In genomic region chr11:60370811-60371297, GRCh38 we compare ENCODE assay signal across 13 cellular contexts. TPM values are rescaled to one million over a fixed set of nuclear protein-coding genes. Genes with fewer than 3 reads are reported as not detected.
DNase-seq lines count a peak whose midpoint lies in the region; ATAC-seq, FAIRE-seq and TF ChIP-seq lines count a peak whose summit lies in the region.
"Had no signal": no experiment of that assay in that cellular context is flagged by ENCODE, and none has a peak within 500 bp of the region (broad histone marks: within the 10 kb centered on the region; RNA-seq: fewer than 3 reads in every experiment).

No MANE protein-coding gene starts in this region.

- no TSS peak for BruUV-seq in HepG2 (replicated peaks; lab: Mats Ljungman, UMichigan)

- no peak overlapping the region for H3K9ac ChIP-seq in HepG2 (ENCODE audit: insufficient read depth, low read depth, low read length)

- peaks cover 11% of the 10 kb centered on the region for H3K4me1 ChIP-seq in HepG2 (ENCODE audit: insufficient read depth, low read length)

- in situ Hi-C loops in HepG2 (cut with HindIII; ENCODE audit: extremely low pct_ligation_motif_present, low pct_unique_long_range_greater_than_20kb) = no loop called here

- no peak for TF ChIP-seq EP300 in HepG2 (IDR thresholded peaks at IDR 0.05; ENCODE audit: low read depth in 2 of 2, low read length in 2 of 2)
- no peak for TF ChIP-seq EP300 in HepG2 (CRISPR knock-in tag; IDR thresholded peaks at IDR 0.05; ENCODE audit: borderline replicate concordance)

- no peak overlapping the region for H2AFZ ChIP-seq in HepG2 (ENCODE audit: low read length)

- H4K20me1 ChIP-seq in HepG2 (ENCODE audit: insufficient read depth, low read length) = no peaks in the 10 kb centered on the region

- ATAC-seq in HepG2 (peak; percentile 34; the same call in 1 of the 3 replicates), HG03095 (IDR thresholded peaks at IDR 0.05; ENCODE audit: unreplicated experiment) (no peak)

- no peak overlapping the region for H3K4me2 ChIP-seq in HepG2 (ENCODE audit: low read depth, low read length)

- CTCF ChIA-PET in HepG2 (lab: Yijun Ruan, JAX; ENCODE audit: low intra/inter-chr PET ratio, low total read pairs) = no interaction called here

- no peak for TF ChIP-seq POLR2A in HepG2 (IDR thresholded peaks at IDR 0.05; ENCODE audit: insufficient read depth in 1 of 2, low read depth in 2 of 2, low read length in 2 of 2)

- TF ChIP-seq RAD21 in HepG2 (CRISPR knock-in tag; IDR thresholded peaks at IDR 0.05) = no peak

- H3K9me3 ChIP-seq in HepG2 (ENCODE audit: low read length) = no peaks in the 10 kb centered on the region

- H3K36me3 ChIP-seq in HepG2 (replicated peaks in 1 of 2; ENCODE audit: control insufficient read depth in 1 of 2, insufficient read depth in 2 of 2, low read length in 2 of 2) = no peaks in the 10 kb centered on the region

- 2% methylated on average over 5 of the region's 5 CpGs for WGBS in HepG2 (ENCODE audit: low lambda C conversion rate)

- H3K27ac ChIP-seq in HepG2 (ENCODE audit: extremely low read length, insufficient read depth, low read length) = no peak overlapping the region
- H3K27ac ChIP-seq in substantia nigra (ENCODE audit: low read depth, low read length, poor library complexity, severe bottlenecking) = no peak overlapping the region
- H3K27ac ChIP-seq: skin epidermis had no signal

- intact Hi-C loops in HepG2 (cut with micrococcal nuclease; ENCODE audit: unreplicated experiment) = no loop called here

- TF ChIP-seq CTCF in HepG2 (CRISPR knock-in tag; IDR thresholded peaks at IDR 0.05) = no peak

- peaks cover 0 to 10% of the 10 kb centered on the region in 2 experiments; a peak in 3 of 5 replicates for H3K27me3 ChIP-seq in HepG2 (ENCODE audit: control insufficient read depth in 1 of 2, insufficient read depth in 2 of 2, low read length in 2 of 2)

- FAIRE-seq in HepG2 (lab: Jason Lieb, UNC) = no peak

- POLR2A ChIA-PET in HepG2 (lab: Yijun Ruan, JAX) = no interaction called here

- DNase-seq in COLO668 (lab: John Stamatoyannopoulos, UW; ENCODE audit: unreplicated experiment) (peak; percentile 33), NCI-H1105 (lab: John Stamatoyannopoulos, UW) (peak; percentile 88), SHP77 treated with DMSO at 0.1 percent for 48 hours (lab: John Stamatoyannopoulos, UW) (peak; percentile 83), HepG2 (ENCODE audit: low spot score) (peak; percentile 27), substantia nigra (lab: John Stamatoyannopoulos, UW) (no peak), NCI-H1048 (lab: John Stamatoyannopoulos, UW) (no peak)
- DNase-seq in central memory CD4-positive, alpha-beta T cell = no peak
- DNase-seq: activated T-cell treated with anti-CD3 and anti-CD28 coated beads, Interleukin-2, amount 50 U/mL, for 1 hour; amygdala; EL had no signal

- H3K4me3 ChIP-seq in HepG2 (replicated peaks in 1 of 3; ENCODE audit: insufficient read depth in 1 of 3, low read depth in 2 of 3, low read length in 3 of 3) = no peak overlapping the region
- H3K4me3 ChIP-seq: skin epidermis had no signal

- H3K79me2 ChIP-seq in HepG2 (ENCODE audit: insufficient read depth, low read length) = no peaks in the 10 kb centered on the region

RNA-seq across cellular contexts. Expression of gene MS4A7, which starts 7.5 kb away (rescaled TPM):
- not detected in 2 replicates for total RNA-seq in HepG2 (2016; rRNA removed; fragmentation: Illumina TruSeq; extraction: Trizol)
- total RNA-seq in HepG2 (2016; cell fraction: cytosol; rRNA removed; fragmentation: Illumina TruSeq; extraction: Trizol; ENCODE audit: low read depth) = not detected in 2 replicates
- not detected in 2 replicates for total RNA-seq in HepG2 (2016; cell fraction: insoluble cytoplasmic fraction; rRNA removed; fragmentation: Illumina TruSeq; extraction: Trizol)
- not detected in 2 replicates for total RNA-seq in HepG2 (2016; cell fraction: membrane; rRNA removed; fragmentation: Illumina TruSeq; extraction: Trizol)
- not detected in 2 replicates for total RNA-seq in HepG2 (2016; cell fraction: nucleus; rRNA removed; fragmentation: Illumina TruSeq; extraction: Trizol)
- not detected in 2 replicates for polyA plus RNA-seq in HepG2 (2011; rRNA removed)
- polyA plus RNA-seq in HepG2 (2011; cell fraction: cytosol; rRNA removed) = not detected in 2 replicates
- polyA plus RNA-seq in HepG2 (2011; cell fraction: nucleus; rRNA removed) = not detected in 2 replicates
- not detected in 2 replicates for polyA plus RNA-seq in HepG2 (2012)
- not detected in 2 replicates for polyA plus RNA-seq in HepG2 (2016; cell fraction: cytosol; fragmentation: Illumina TruSeq; extraction: Trizol; ENCODE audit: low read depth)
- polyA plus RNA-seq in HepG2 (2016; cell fraction: insoluble cytoplasmic fraction; fragmentation: Illumina TruSeq; extraction: Trizol; ENCODE audit: low read depth) = not detected in 2 replicates
- not detected in 2 replicates for polyA plus RNA-seq in HepG2 (2016; cell fraction: membrane; fragmentation: Illumina TruSeq; extraction: Trizol; ENCODE audit: low read depth)
- not detected in 2 replicates for polyA plus RNA-seq in HepG2 (2016; cell fraction: nucleus; fragmentation: Illumina TruSeq; extraction: Trizol; ENCODE audit: insufficient read depth, low read depth)
- not detected in 2 replicates for polyA minus RNA-seq in HepG2 (2011; rRNA and poly(A)+ RNA removed; ENCODE audit: low replicate concordance)
- not detected in 2 replicates for polyA minus RNA-seq in HepG2 (2011; cell fraction: cytosol; rRNA and poly(A)+ RNA removed)
- not detected in 2 replicates for polyA minus RNA-seq in HepG2 (2011; cell fraction: nucleus; rRNA and poly(A)+ RNA removed)

RNA-seq across cellular contexts. Expression of gene MS4A14, which starts 25.4 kb away (rescaled TPM):
- not detected in 2 replicates for total RNA-seq in HepG2 (2016; rRNA removed; fragmentation: Illumina TruSeq; extraction: Trizol)
- total RNA-seq in HepG2 (2016; cell fraction: cytosol; rRNA removed; fragmentation: Illumina TruSeq; extraction: Trizol; ENCODE audit: low read depth) = not detected in 2 replicates
- total RNA-seq in HepG2 (2016; cell fraction: insoluble cytoplasmic fraction; rRNA removed; fragmentation: Illumina TruSeq; extraction: Trizol) = not detected in 2 replicates
- not detected in 2 replicates for total RNA-seq in HepG2 (2016; cell fraction: membrane; rRNA removed; fragmentation: Illumina TruSeq; extraction: Trizol)
- not detected in 2 replicates for total RNA-seq in HepG2 (2016; cell fraction: nucleus; rRNA removed; fragmentation: Illumina TruSeq; extraction: Trizol)
- polyA plus RNA-seq in HepG2 (2011; rRNA removed) = not detected in 2 replicates
- not detected in 2 replicates for polyA plus RNA-seq in HepG2 (2011; cell fraction: cytosol; rRNA removed)
- polyA plus RNA-seq in HepG2 (2011; cell fraction: nucleus; rRNA removed) = not detected in 2 replicates
- polyA plus RNA-seq in HepG2 (2012) = not detected in 2 replicates
- polyA plus RNA-seq in HepG2 (2016; cell fraction: cytosol; fragmentation: Illumina TruSeq; extraction: Trizol; ENCODE audit: low read depth) = not detected in 2 replicates
- not detected in 2 replicates for polyA plus RNA-seq in HepG2 (2016; cell fraction: insoluble cytoplasmic fraction; fragmentation: Illumina TruSeq; extraction: Trizol; ENCODE audit: low read depth)
- not detected in 2 replicates for polyA plus RNA-seq in HepG2 (2016; cell fraction: membrane; fragmentation: Illumina TruSeq; extraction: Trizol; ENCODE audit: low read depth)
- not detected in 2 replicates for polyA plus RNA-seq in HepG2 (2016; cell fraction: nucleus; fragmentation: Illumina TruSeq; extraction: Trizol; ENCODE audit: insufficient read depth, low read depth)
- not detected in 2 replicates for polyA minus RNA-seq in HepG2 (2011; rRNA and poly(A)+ RNA removed; ENCODE audit: low replicate concordance)
- polyA minus RNA-seq in HepG2 (2011; cell fraction: cytosol; rRNA and poly(A)+ RNA removed) = not detected in 2 replicates
- polyA minus RNA-seq in HepG2 (2011; cell fraction: nucleus; rRNA and poly(A)+ RNA removed) = not detected in 2 replicates

RNA-seq across cellular contexts. Expression of gene MS4A6E, which starts 43.8 kb away (rescaled TPM):
- not detected in 2 replicates for total RNA-seq in HepG2 (2016; rRNA removed; fragmentation: Illumina TruSeq; extraction: Trizol)
- total RNA-seq in HepG2 (2016; cell fraction: cytosol; rRNA removed; fragmentation: Illumina TruSeq; extraction: Trizol; ENCODE audit: low read depth) = not detected in 2 replicates
- not detected in 2 replicates for total RNA-seq in HepG2 (2016; cell fraction: insoluble cytoplasmic fraction; rRNA removed; fragmentation: Illumina TruSeq; extraction: Trizol)
- not detected in 2 replicates for total RNA-seq in HepG2 (2016; cell fraction: membrane; rRNA removed; fragmentation: Illumina TruSeq; extraction: Trizol)
- not detected in 2 replicates for total RNA-seq in HepG2 (2016; cell fraction: nucleus; rRNA removed; fragmentation: Illumina TruSeq; extraction: Trizol)
- polyA plus RNA-seq in HepG2 (2011; rRNA removed) = not detected in 2 replicates
- polyA plus RNA-seq in HepG2 (2011; cell fraction: cytosol; rRNA removed) = not detected in 2 replicates
- polyA plus RNA-seq in HepG2 (2011; cell fraction: nucleus; rRNA removed) = not detected in 2 replicates
- polyA plus RNA-seq in HepG2 (2012) = not detected in 2 replicates
- not detected in 2 replicates for polyA plus RNA-seq in HepG2 (2016; cell fraction: cytosol; fragmentation: Illumina TruSeq; extraction: Trizol; ENCODE audit: low read depth)
- polyA plus RNA-seq in HepG2 (2016; cell fraction: insoluble cytoplasmic fraction; fragmentation: Illumina TruSeq; extraction: Trizol; ENCODE audit: low read depth) = not detected in 2 replicates
- polyA plus RNA-seq in HepG2 (2016; cell fraction: membrane; fragmentation: Illumina TruSeq; extraction: Trizol; ENCODE audit: low read depth) = not detected in 2 replicates
- polyA plus RNA-seq in HepG2 (2016; cell fraction: nucleus; fragmentation: Illumina TruSeq; extraction: Trizol; ENCODE audit: insufficient read depth, low read depth) = not detected in 2 replicates
- not detected in 2 replicates for polyA minus RNA-seq in HepG2 (2011; rRNA and poly(A)+ RNA removed; ENCODE audit: low replicate concordance)
- polyA minus RNA-seq in HepG2 (2011; cell fraction: cytosol; rRNA and poly(A)+ RNA removed) = not detected in 2 replicates
- polyA minus RNA-seq in HepG2 (2011; cell fraction: nucleus; rRNA and poly(A)+ RNA removed) = not detected in 2 replicates
- total RNA-seq: mononuclear cell had no signal

RNA-seq across cellular contexts. Expression of gene MS4A5, which starts 58.5 kb away (rescaled TPM):
- total RNA-seq in HepG2 (2016; rRNA removed; fragmentation: Illumina TruSeq; extraction: Trizol) = not detected in 2 replicates
- total RNA-seq in HepG2 (2016; cell fraction: cytosol; rRNA removed; fragmentation: Illumina TruSeq; extraction: Trizol; ENCODE audit: low read depth) = not detected in 2 replicates
- total RNA-seq in HepG2 (2016; cell fraction: insoluble cytoplasmic fraction; rRNA removed; fragmentation: Illumina TruSeq; extraction: Trizol) = not detected in 2 replicates
- total RNA-seq in HepG2 (2016; cell fraction: membrane; rRNA removed; fragmentation: Illumina TruSeq; extraction: Trizol) = not detected in 2 replicates
- not detected in 2 replicates for total RNA-seq in HepG2 (2016; cell fraction: nucleus; rRNA removed; fragmentation: Illumina TruSeq; extraction: Trizol)
- polyA plus RNA-seq in HepG2 (2011; rRNA removed) = not detected in 2 replicates
- not detected in 2 replicates for polyA plus RNA-seq in HepG2 (2011; cell fraction: cytosol; rRNA removed)
- polyA plus RNA-seq in HepG2 (2011; cell fraction: nucleus; rRNA removed) = not detected in 2 replicates
- not detected in 2 replicates for polyA plus RNA-seq in HepG2 (2012)
- polyA plus RNA-seq in HepG2 (2016; cell fraction: cytosol; fragmentation: Illumina TruSeq; extraction: Trizol; ENCODE audit: low read depth) = not detected in 2 replicates
- not detected in 2 replicates for polyA plus RNA-seq in HepG2 (2016; cell fraction: insoluble cytoplasmic fraction; fragmentation: Illumina TruSeq; extraction: Trizol; ENCODE audit: low read depth)
- not detected in 2 replicates for polyA plus RNA-seq in HepG2 (2016; cell fraction: membrane; fragmentation: Illumina TruSeq; extraction: Trizol; ENCODE audit: low read depth)
- not detected in 2 replicates for polyA plus RNA-seq in HepG2 (2016; cell fraction: nucleus; fragmentation: Illumina TruSeq; extraction: Trizol; ENCODE audit: insufficient read depth, low read depth)
- polyA minus RNA-seq in HepG2 (2011; rRNA and poly(A)+ RNA removed; ENCODE audit: low replicate concordance) = not detected in 2 replicates
- polyA minus RNA-seq in HepG2 (2011; cell fraction: cytosol; rRNA and poly(A)+ RNA removed) = not detected in 2 replicates
- not detected in 2 replicates for polyA minus RNA-seq in HepG2 (2011; cell fraction: nucleus; rRNA and poly(A)+ RNA removed)
- total RNA-seq: mononuclear cell had no signal

Comparison
In these comparisons a context has a peak if more than half of its experiments do, and no peak if none do; other contexts are left out.
1. DNase-seq: peak in COLO668 (single experiment), NCI-H1105 (single experiment), SHP77 treated with DMSO at 0.1 percent for 48 hours (single experiment) and HepG2 (single experiment); none in substantia nigra (0 of 49), central memory CD4-positive, alpha-beta T cell (single experiment) and NCI-H1048 (single experiment).